ENCODE assay signal across 7 cellular contexts in genomic region chr4:14856076-14856926, GRCh38.
DNase-seq lines count a peak whose midpoint lies in the region; ATAC-seq, FAIRE-seq and TF ChIP-seq lines count a peak whose summit lies in the region.

No MANE protein-coding gene starts in this region.

- H3K9me3 Mint-ChIP-seq in type B pancreatic cell: peaks cover 9% of the 10 kb centered on the region

- TF ChIP-seq EP300 in K562 (IDR thresholded peaks at IDR 0.05; ENCODE audit: low read length): no peak

- peaks cover 0 to 28% of the 10 kb centered on the region in 2 experiments; a peak in 3 of 5 replicates for H3K4me1 ChIP-seq in K562 (replicated peaks in 1 of 2; ENCODE audit: control insufficient read depth in 2 of 2, insufficient read depth in 2 of 2, low read length in 2 of 2)

- no peaks in the 10 kb centered on the region; a peak in 1 of 5 replicates for H3K27me3 ChIP-seq in K562 (ENCODE audit: control insufficient read depth in 2 of 2, insufficient read depth in 2 of 2, low read length in 2 of 2)

- H3K27ac Mint-ChIP-seq in type B pancreatic cell: peak overlapping the region; percentile 97

- H3K36me3 ChIP-seq in K562 (ENCODE audit: control insufficient read depth, insufficient read depth, low read length): no peaks in the 10 kb centered on the region

- no TSS peak for BruUV-seq in K562 (replicated peaks; lab: Mats Ljungman, UMichigan)

- FAIRE-seq in RCC 7860 (lab: Jason Lieb, UNC): peak; percentile 99
- FAIRE-seq in K562 (lab: Jason Lieb, UNC): peak; percentile 98

- peak overlapping the region; percentile 81 for H2AFZ ChIP-seq in K562 (ENCODE audit: low read depth, low read length)

- no peaks in the 10 kb centered on the region for H3K36me3 Mint-ChIP-seq in type B pancreatic cell

- in situ Hi-C loops in K562 (cut with MboI): no loop called here

- peak; percentile 98 for ATAC-seq in GM18873 (IDR thresholded peaks at IDR 0.05; ENCODE audit: low FRiP score, unreplicated experiment)
- peak; percentile 99 for ATAC-seq in HG02885 (IDR thresholded peaks at IDR 0.05; ENCODE audit: poor library complexity, unreplicated experiment)
- peak; percentile 98 for ATAC-seq in K562

- peak; percentile 98 for DNase-seq in RCC 7860 (ENCODE audit: low spot score)
- peak; percentile 71 to 89 (median 78) for DNase-seq in K562 (ENCODE audit: extremely low read depth in 1 of 4, low spot score in 3 of 4)
- peak; percentile 99 for DNase-seq in myocyte (ENCODE audit: low read depth)
- DNase-seq in type B pancreatic cell (ENCODE audit: extremely low spot score, unreplicated experiment): no peak
- no peak for DNase-seq in GM19240 (ENCODE audit: insufficient read length, low spot score)

- H4K20me1 ChIP-seq in K562 (replicated peaks; ENCODE audit: control insufficient read depth, insufficient read depth, low read length): no peaks in the 10 kb centered on the region

- H3K27ac ChIP-seq in K562 (ENCODE audit: extremely low read depth, low read depth, low read length): peak overlapping the region; percentile 88

- no peaks in the 10 kb centered on the region for H3K27me3 Mint-ChIP-seq in type B pancreatic cell

- CTCF ChIA-PET in K562 (lab: Yijun Ruan, JAX; ENCODE audit: low intra/inter-chr PET ratio): no interaction called here

- TF ChIP-seq CTCF in K562 (IDR thresholded peaks at IDR 0.05 in 2 of 3, conservative IDR thresholded peaks at IDR 0.05 in 1 of 3; ENCODE audit: insufficient read depth in 2 of 3, low read depth in 1 of 3, low read length in 3 of 3) (no peak), type B pancreatic cell (conservative IDR thresholded peaks at IDR 0.05) (no peak)

- peak overlapping the region; percentile 50 for H3K4me3 Mint-ChIP-seq in type B pancreatic cell

- TF ChIP-seq RAD21 in K562 (CRISPR knock-in tag; conservative IDR thresholded peaks at IDR 0.05 in 1 of 2, IDR thresholded peaks at IDR 0.05 in 1 of 2): no peak

- peaks cover 9% of the 10 kb centered on the region for H3K4me1 Mint-ChIP-seq in type B pancreatic cell (ENCODE audit: unreplicated experiment)

- no peaks in the 10 kb centered on the region for H3K9me1 ChIP-seq in K562 (ENCODE audit: control insufficient read depth, insufficient read depth, low read length)

- WGBS in K562 (ENCODE audit: insufficient coverage, low coverage, missing lambda C conversion rate): 4% methylated on average over 5 of the region's 5 CpGs

- H3K4me3 ChIP-seq in K562: no peak overlapping the region

- TF ChIP-seq POLR2A in K562 (conservative IDR thresholded peaks at IDR 0.05): no peak

- H3K4me2 ChIP-seq in K562 (ENCODE audit: insufficient read depth, low read length): peak overlapping the region; percentile 43

- POLR2A ChIA-PET in K562 (lab: Yijun Ruan, JAX): interaction anchor here (0.7 to 0.8 kb wide), 4 partner anchors 8 to 144 kb away, joined by 3 to 5 read pairs (median 4); no protein-coding TSS in a partner anchor

- no peaks in the 10 kb centered on the region for H3K79me2 ChIP-seq in K562 (ENCODE audit: control insufficient read depth, insufficient read depth, low read length)

- H3K9me3 ChIP-seq in K562 (replicated peaks; ENCODE audit: control insufficient read depth, insufficient read depth, low read depth, low read length): no peaks in the 10 kb centered on the region

- intact Hi-C loops in K562 (cut with micrococcal nuclease): loop anchor here (5.0 kb wide), 1 partner anchor 146 kb away; the partner anchor contains the start of gene CPEB2

- peak overlapping the region in 1 of 2 experiments; percentile 46; a peak in 2 of 4 replicates for H3K9ac ChIP-seq in K562 (ENCODE audit: insufficient read depth in 1 of 2, low read depth in 2 of 2, low read length in 2 of 2)

TF ChIP-seq in K562, 482 proteins besides CTCF, POLR2A, EP300 and RAD21 (continues in another document):
- peak; percentile 35 for TF ChIP-seq ZBTB12 (CRISPR knock-in tag; IDR thresholded peaks at IDR 0.05)
- TF ChIP-seq NRF1 (conservative IDR thresholded peaks at IDR 0.05 in 1 of 2, IDR thresholded peaks at IDR 0.05 in 1 of 2): 0 out of 4 replicates have a peak, but pooled peaks of 1 of the 2 experiments have one; percentile 24
- 0 out of 2 replicates have a peak, but pooled peaks have one; percentile 21 for TF ChIP-seq MYC (IDR thresholded peaks at IDR 0.05; ENCODE audit: low read depth, low read length)
- no peak for TF ChIP-seq MYC (CRISPR knock-in tag; IDR thresholded peaks at IDR 0.05; ENCODE audit: borderline replicate concordance, low read depth)
- TF ChIP-seq KLF6 (CRISPR knock-in tag; IDR thresholded peaks at IDR 0.05; ENCODE audit: borderline replicate concordance): 0 out of 2 replicates have a peak, but pooled peaks have one; percentile 51
- peak; percentile 63; the same call in 1 of the 2 replicates for TF ChIP-seq SMARCC2 (IDR thresholded peaks at IDR 0.05; ENCODE audit: low read depth)
- TF ChIP-seq FOXA3 (CRISPR knock-in tag; conservative IDR thresholded peaks at IDR 0.05 in 1 of 2, IDR thresholded peaks at IDR 0.05 in 1 of 2): 0 out of 4 replicates have a peak, but pooled peaks of 1 of the 2 experiments have one; percentile 45
- TF ChIP-seq RBM14 (IDR thresholded peaks at IDR 0.05; ENCODE audit: borderline replicate concordance, insufficient read depth, low read depth, low read length): no peak
- TF ChIP-seq USF2 (CRISPR knock-in tag; IDR thresholded peaks at IDR 0.05): no peak
- peak; percentile 59; the same call in 1 of the 2 replicates for TF ChIP-seq ZNF644 (tag; IDR thresholded peaks at IDR 0.05; ENCODE audit: low read depth)
- peak; percentile 98 for TF ChIP-seq JUND (IDR thresholded peaks at IDR 0.05; ENCODE audit: borderline replicate concordance, low read depth, low read length)
- TF ChIP-seq JUND (tag; IDR thresholded peaks at IDR 0.05; ENCODE audit: borderline replicate concordance, low read depth, low read length): peak; percentile 98
- TF ChIP-seq TAF15 (IDR thresholded peaks at IDR 0.05; ENCODE audit: low read depth, low read length): no peak
- 0 out of 4 replicates have a peak, but pooled peaks of 1 of the 2 experiments have one; percentile 45 for TF ChIP-seq BCLAF1 (IDR thresholded peaks at IDR 0.05; ENCODE audit: borderline replicate concordance in 1 of 2, control insufficient read depth in 1 of 2, low read depth in 2 of 2, low read length in 1 of 2)
- peak in 1 of 2 experiments; percentile 52; a peak in 2 of 4 replicates for TF ChIP-seq TRIM24 (IDR thresholded peaks at IDR 0.05)
- TF ChIP-seq ARID1B (IDR thresholded peaks at IDR 0.05): peak; percentile 78
- TF ChIP-seq FOXJ3 (CRISPR knock-in tag; IDR thresholded peaks at IDR 0.05): no peak
- peak; percentile 36 for TF ChIP-seq MEIS2 (IDR thresholded peaks at IDR 0.05; ENCODE audit: partially characterized antibody)
- TF ChIP-seq ZNF778 (CRISPR knock-in tag; IDR thresholded peaks at IDR 0.05): no peak
- peak; percentile 95 for TF ChIP-seq ATF3 (IDR thresholded peaks at IDR 0.05)
- TF ChIP-seq ATF3 (CRISPR knock-in tag; conservative IDR thresholded peaks at IDR 0.05): peak; percentile 74; the same call in 1 of the 2 replicates
- TF ChIP-seq DPF2 (IDR thresholded peaks at IDR 0.05): peak; percentile 84
- TF ChIP-seq JUNB (CRISPR knock-in tag; conservative IDR thresholded peaks at IDR 0.05): peak; percentile 85

Comparison
In these comparisons a context has a peak if more than half of its experiments do, and no peak if none do; other contexts are left out.
1. DNase-seq: peak in RCC 7860 (single experiment), K562 (4 of 4) and myocyte (single experiment); none in type B pancreatic cell (single experiment) and GM19240 (single experiment).
2. Peak in every context shown above with its lines, with median percentiles within 50 percentile points of each other: ATAC-seq.